Comparison of ENCODE assay signal across 18 cellular contexts in the genomic region with DNA sequence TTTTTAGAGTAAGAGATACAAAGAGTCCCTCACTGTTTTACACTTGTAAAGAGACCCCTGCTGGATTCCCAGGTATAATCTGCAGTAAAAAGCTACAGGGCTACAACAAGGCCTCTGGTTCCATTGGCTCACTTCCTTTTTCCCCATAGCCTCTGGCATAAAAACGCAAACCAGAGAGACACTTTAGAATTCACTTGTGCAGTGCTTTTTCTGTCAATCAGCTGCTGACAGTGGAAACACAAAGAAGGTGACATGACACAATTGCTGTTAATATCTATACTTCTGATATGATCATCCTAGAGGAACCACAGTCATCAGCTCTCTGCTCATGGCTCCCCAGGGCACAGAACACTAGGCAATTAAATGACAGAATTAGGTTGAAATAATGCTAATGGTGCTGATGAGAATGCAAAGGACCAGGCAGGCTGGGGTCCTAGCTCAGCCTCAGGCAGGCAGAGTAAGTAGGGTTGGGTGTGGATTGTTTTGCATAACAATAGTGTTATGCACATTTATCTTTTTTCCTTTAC.
DNase-seq lines count a peak whose midpoint lies in the region; ATAC-seq and TF ChIP-seq lines count a peak whose summit lies in the region.
"Had no signal": no experiment of that assay in that cellular context is flagged by ENCODE, and none has a peak within 500 bp of the region (broad histone marks: within the 10 kb centered on the region; RNA-seq: fewer than 3 reads in every experiment).

No MANE protein-coding gene starts in this region.

- intact Hi-C loops in spleen (cut with DNase I; ENCODE audit: low total_unique reads) (no loop called here), posterior cingulate gyrus (cut with DNase I) (no loop called here)

- peak; percentile 98 for TF ChIP-seq EP300 in neural cell (conservative IDR thresholded peaks at IDR 0.05; ENCODE audit: poor library complexity, severe bottlenecking)

- peaks cover 17% of the 10 kb centered on the region; the same call in 1 of the 2 replicates for H3K9me2 ChIP-seq in GM23338 (ENCODE audit: insufficient read depth)
- no peaks in the 10 kb centered on the region for H3K9me2 ChIP-seq in neural cell (ENCODE audit: insufficient read depth, low read length)

- TF ChIP-seq POLR2A in spleen (IDR thresholded peaks at IDR 0.05), result no peak

- H3K36me3 Mint-ChIP-seq in GM23338 (ENCODE audit: low read depth), result peaks cover 14% of the 10 kb centered on the region; the same call in 2 of the 3 replicates

- H4K20me1 ChIP-seq in GM23338 (replicated peaks; ENCODE audit: insufficient read depth) (no peaks in the 10 kb centered on the region), neural cell (ENCODE audit: insufficient read depth) (no peaks in the 10 kb centered on the region)
- H4K20me1 ChIP-seq: BLaER1 had no signal

- WGBS in spleen, 5 donors, result 32 to 71% (median 46%) methylated on average over 1 of the region's 1 CpG

- H3K27me3 ChIP-seq in GM23338 (ENCODE audit: insufficient read depth), result no peaks in the 10 kb centered on the region
- H3K27me3 ChIP-seq in neural cell (ENCODE audit: insufficient read depth, low read depth, low read length), result no peaks in the 10 kb centered on the region
- no peaks in the 10 kb centered on the region for H3K27me3 ChIP-seq in spleen (replicated peaks in 1 of 7)
- H3K27me3 ChIP-seq: BLaER1 had no signal

- peaks cover 15% of the 10 kb centered on the region for H3K9me3 Mint-ChIP-seq in GM23338

- H3K27me3 Mint-ChIP-seq in GM23338 (ENCODE audit: insufficient read depth, low read depth, poor library complexity), result no peaks in the 10 kb centered on the region

- H3K27ac Mint-ChIP-seq in GM23338, result peak overlapping the region; percentile 88; the same call in 1 of the 2 replicates
- H3K27ac Mint-ChIP-seq: CD8-positive, alpha-beta memory T cell had no signal

- peaks cover 34% of the 10 kb centered on the region for H3K4me1 Mint-ChIP-seq in GM23338
- H3K4me1 Mint-ChIP-seq: CD8-positive, alpha-beta memory T cell had no signal

- no peaks in the 10 kb centered on the region for H3K9me3 ChIP-seq in neural cell (ENCODE audit: low read length)
- H3K9me3 ChIP-seq in spleen, result peaks cover 0 to 12% (median 3%) of the 10 kb centered on the region in 8 donors

- H3K4me1 ChIP-seq in GM23338 (ENCODE audit: insufficient read depth), result peaks cover 40% of the 10 kb centered on the region
- no peaks in the 10 kb centered on the region for H3K4me1 ChIP-seq in spleen
- H3K4me1 ChIP-seq: BLaER1 had no signal

- H3F3A ChIP-seq in GM23338 (replicated peaks; ENCODE audit: low read depth) (peaks cover 14% of the 10 kb centered on the region), neural cell (ENCODE audit: insufficient read depth, low read length, poor library complexity, severe bottlenecking) (peaks cover 2% of the 10 kb centered on the region)

- 0 out of 2 replicates have a peak, but pooled peaks cover 3% of the 10 kb centered on the region for H3K36me3 ChIP-seq in GM23338 (ENCODE audit: insufficient read depth)
- no peaks in the 10 kb centered on the region for H3K36me3 ChIP-seq in neural cell (ENCODE audit: insufficient read depth, low read length)
- H3K36me3 ChIP-seq in spleen, result no peaks in the 10 kb centered on the region
- H3K36me3 ChIP-seq: BLaER1 had no signal

- peak overlapping the region; percentile 85 for H3K27ac ChIP-seq in GM23338 (ENCODE audit: low read depth)
- H3K27ac ChIP-seq in neural cell (ENCODE audit: low read length), result peak overlapping the region; percentile 78
- no peak overlapping the region for H3K27ac ChIP-seq in spleen
- no peak overlapping the region for H3K27ac ChIP-seq in coronary artery
- H3K27ac ChIP-seq: BLaER1 had no signal

- ATAC-seq in GM23338, result peak; percentile 92

- H2AFZ ChIP-seq in GM23338 (peak overlapping the region; percentile 44; the same call in 1 of the 2 replicates), neural cell (ENCODE audit: low read depth, low read length) (no peak overlapping the region)

- TF ChIP-seq CTCF in GM23338 (conservative IDR thresholded peaks at IDR 0.05; ENCODE audit: low read depth in 2 of 2) (0 out of 4 replicates have a peak, but pooled peaks of 1 of the 2 experiments have one; percentile 11), epithelial cell of esophagus (IDR thresholded peaks at IDR 0.05; ENCODE audit: insufficient read depth, low read depth, low read length, missing control alignments) (no peak), neural cell (IDR thresholded peaks at IDR 0.05; ENCODE audit: poor library complexity, severe bottlenecking) (peak; percentile 61), spleen (IDR thresholded peaks at IDR 0.05 in 8 of 11, conservative IDR thresholded peaks at IDR 0.05 in 3 of 11) (no peak), coronary artery (IDR thresholded peaks at IDR 0.05) (no peak)

- peak overlapping the region; percentile 41 for H3K9ac ChIP-seq in neural cell (ENCODE audit: low read length)
- H3K9ac ChIP-seq: BLaER1 had no signal

- H3K4me2 ChIP-seq in GM23338 (peak overlapping the region; percentile 70), neural cell (ENCODE audit: low read length) (no peak overlapping the region)
- H3K4me2 ChIP-seq: BLaER1 had no signal

- no peak overlapping the region for H3K4me3 Mint-ChIP-seq in GM23338

- H3K79me2 ChIP-seq in GM23338 (replicated peaks; ENCODE audit: insufficient read depth) (no peaks in the 10 kb centered on the region), neural cell (replicated peaks; ENCODE audit: insufficient read depth, low read length) (no peaks in the 10 kb centered on the region)

- no peak overlapping the region; the same call in 1 of the 2 replicates for H3K4me3 ChIP-seq in GM23338
- no peak overlapping the region for H3K4me3 ChIP-seq in epithelial cell of esophagus (ENCODE audit: low read length)
- peak overlapping the region; percentile 2 for H3K4me3 ChIP-seq in neural cell (ENCODE audit: low read length)
- H3K4me3 ChIP-seq in spleen, result no peak overlapping the region
- H3K4me3 ChIP-seq in coronary artery, result no peak overlapping the region
- H3K4me3 ChIP-seq: BLaER1 had no signal

- TF ChIP-seq RAD21 in neural cell (conservative IDR thresholded peaks at IDR 0.05), result peak; percentile 59

- peak; percentile 53 for DNase-seq in GM23338 (ENCODE audit: low spot score)
- DNase-seq in MV-4-11 (lab: John Stamatoyannopoulos, UW), result peak; percentile 34
- DNase-seq in epithelial cell of esophagus (ENCODE audit: low read depth), result peak; percentile 8
- DNase-seq in spleen, result no peak
- DNase-seq in coronary artery (ENCODE audit: low spot score), result no peak
- DNase-seq in posterior cingulate gyrus, result no peak
- DNase-seq in T-helper 1 cell, result no peak
- DNase-seq: ACHN; CD8-positive, alpha-beta memory T cell; DMS 273 treated with DMSO at 0.1 percent for 48 hours; KG1; NCI-H1105 treated with DMSO at 0.1 percent for 48 hours; NCI-H187 treated with DMSO at 0.1 percent for 48 hours; NCI-H2171 treated with DMSO at 0.1 percent for 48 hours; NCI-H774; RPMI8226 had no signal

TF ChIP-seq in GM23338, 12 proteins besides CTCF, POLR2A, EP300 and RAD21 (continues in another document):
- TF ChIP-seq, protein P1, sequence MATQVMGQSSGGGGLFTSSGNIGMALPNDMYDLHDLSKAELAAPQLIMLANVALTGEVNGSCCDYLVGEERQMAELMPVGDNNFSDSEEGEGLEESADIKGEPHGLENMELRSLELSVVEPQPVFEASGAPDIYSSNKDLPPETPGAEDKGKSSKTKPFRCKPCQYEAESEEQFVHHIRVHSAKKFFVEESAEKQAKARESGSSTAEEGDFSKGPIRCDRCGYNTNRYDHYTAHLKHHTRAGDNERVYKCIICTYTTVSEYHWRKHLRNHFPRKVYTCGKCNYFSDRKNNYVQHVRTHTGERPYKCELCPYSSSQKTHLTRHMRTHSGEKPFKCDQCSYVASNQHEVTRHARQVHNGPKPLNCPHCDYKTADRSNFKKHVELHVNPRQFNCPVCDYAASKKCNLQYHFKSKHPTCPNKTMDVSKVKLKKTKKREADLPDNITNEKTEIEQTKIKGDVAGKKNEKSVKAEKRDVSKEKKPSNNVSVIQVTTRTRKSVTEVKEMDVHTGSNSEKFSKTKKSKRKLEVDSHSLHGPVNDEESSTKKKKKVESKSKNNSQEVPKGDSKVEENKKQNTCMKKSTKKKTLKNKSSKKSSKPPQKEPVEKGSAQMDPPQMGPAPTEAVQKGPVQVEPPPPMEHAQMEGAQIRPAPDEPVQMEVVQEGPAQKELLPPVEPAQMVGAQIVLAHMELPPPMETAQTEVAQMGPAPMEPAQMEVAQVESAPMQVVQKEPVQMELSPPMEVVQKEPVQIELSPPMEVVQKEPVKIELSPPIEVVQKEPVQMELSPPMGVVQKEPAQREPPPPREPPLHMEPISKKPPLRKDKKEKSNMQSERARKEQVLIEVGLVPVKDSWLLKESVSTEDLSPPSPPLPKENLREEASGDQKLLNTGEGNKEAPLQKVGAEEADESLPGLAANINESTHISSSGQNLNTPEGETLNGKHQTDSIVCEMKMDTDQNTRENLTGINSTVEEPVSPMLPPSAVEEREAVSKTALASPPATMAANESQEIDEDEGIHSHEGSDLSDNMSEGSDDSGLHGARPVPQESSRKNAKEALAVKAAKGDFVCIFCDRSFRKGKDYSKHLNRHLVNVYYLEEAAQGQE (IDR thresholded peaks at IDR 0.05; ENCODE audit: unreplicated experiment), result no peak
- no peak for TF ChIP-seq CREB1 (CRISPR knock-in tag; IDR thresholded peaks at IDR 0.05; ENCODE audit: low read depth)

TF ChIP-seq in neural cell, 6 proteins besides CTCF, POLR2A, EP300 and RAD21 (continues in another document):
- TF ChIP-seq SMC3 (conservative IDR thresholded peaks at IDR 0.05; ENCODE audit: poor library complexity) (peak; percentile 66), TAF1 (IDR thresholded peaks at IDR 0.05; ENCODE audit: low read depth) (no peak), POLR2AphosphoS5 (IDR thresholded peaks at IDR 0.05) (peak; percentile 91), EZH2 (IDR thresholded peaks at IDR 0.05; ENCODE audit: borderline replicate concordance, insufficient read depth, low read length, poor library complexity, severe bottlenecking) (no peak), MXI1 (conservative IDR thresholded peaks at IDR 0.05; ENCODE audit: poor library complexity, severe bottlenecking) (no peak)

Comparison
In these comparisons a context has a peak if more than half of its experiments do, and no peak if none do; other contexts are left out.
1. DNase-seq: peak in GM23338 (single experiment), MV-4-11 (single experiment) and epithelial cell of esophagus (single experiment); none in spleen (single experiment), coronary artery (single experiment), posterior cingulate gyrus (0 of 10) and T-helper 1 cell (0 of 5).
2. H3K27ac ChIP-seq: peak in GM23338 (single experiment) and neural cell (single experiment); none in spleen (0 of 8) and coronary artery (0 of 2).